In genomic region chr12:47574252-47575021, GRCh38 we compare ENCODE assay signal across 20 cellular contexts.
A peak's percentile ranks its signal among the peaks of the same experiment; 100 is the strongest.
DNase-seq lines count a peak whose midpoint lies in the region; ATAC-seq and TF ChIP-seq lines count a peak whose summit lies in the region.
"Had no signal": no experiment of that assay in that cellular context is flagged by ENCODE, and none has a peak within 500 bp of the region (broad histone marks: within the 10 kb centered on the region; RNA-seq: fewer than 3 reads in every experiment).

No MANE protein-coding gene starts in this region.

- H3K9me2 ChIP-seq in PC-9 (ENCODE audit: insufficient read depth): no peaks in the 10 kb centered on the region

- no peaks in the 10 kb centered on the region for H3K27me3 Mint-ChIP-seq in activated CD8-positive, alpha-beta T cell treated with anti-CD3 and anti-CD28 coated beads for 36 hours
- H3K27me3 Mint-ChIP-seq in activated CD8-positive, alpha-beta T cell treated with anti-CD3 and anti-CD28 coated beads, Interleukin-2, amount 10 ng/mL, durations not matched to agents 7 days and 5 days (ENCODE audit: low read depth): no peaks in the 10 kb centered on the region
- peaks cover 5% of the 10 kb centered on the region for H3K27me3 Mint-ChIP-seq in activated T-helper 17 cell treated with anti-CD3 and anti-CD28 coated beads, Interleukin-2, amount 50 U/mL, for 72 hours
- H3K27me3 Mint-ChIP-seq in stimulated activated naive B cell treated with anti-CD40 and anti-IgM and Interleukin-4, amounts not matched to agents 10 μg/mL and 1 μg/mL and 100 μg/mL, for 72 hours: peaks cover 22 to 23% of the 10 kb centered on the region in 2 donors

- intact Hi-C loops in activated CD8-positive, alpha-beta T cell treated with anti-CD3 and anti-CD28 coated beads for 36 hours (cut with micrococcal nuclease): no loop called here
- intact Hi-C loops in PC-9 (cut with micrococcal nuclease; ENCODE audit: unreplicated experiment): no loop called here

- POLR2A ChIA-PET in activated CD8-positive, alpha-beta T cell treated with anti-CD3 and anti-CD28 coated beads for 36 hours (lab: Charles Lee): interaction anchor here (0.6 to 1.0 kb wide), 2 partner anchors 19 to 75 kb away, joined by 3 to 4 read pairs; no protein-coding TSS in a partner anchor
- POLR2A ChIA-PET in activated CD8-positive, alpha-beta T cell treated with anti-CD3 and anti-CD28 coated beads, Interleukin-2, amount 10 ng/mL, durations not matched to agents 7 days and 5 days (lab: Charles Lee): interaction anchor here (0.5 kb wide), 1 partner anchor 555 kb away, joined by 3 read pairs; no protein-coding TSS in a partner anchor
- POLR2A ChIA-PET in PC-9 (lab: Charles Lee; ENCODE audit: unreplicated experiment): no interaction called here

- no peaks in the 10 kb centered on the region for H3K79me2 ChIP-seq in PC-9 (ENCODE audit: low read depth)

- H3K36me3 Mint-ChIP-seq in activated CD8-positive, alpha-beta T cell treated with anti-CD3 and anti-CD28 coated beads for 36 hours (ENCODE audit: low read depth): no peaks in the 10 kb centered on the region
- no peaks in the 10 kb centered on the region for H3K36me3 Mint-ChIP-seq in activated CD8-positive, alpha-beta T cell treated with anti-CD3 and anti-CD28 coated beads, Interleukin-2, amount 10 ng/mL, durations not matched to agents 7 days and 5 days (ENCODE audit: low read depth)
- H3K36me3 Mint-ChIP-seq in activated T-helper 17 cell treated with anti-CD3 and anti-CD28 coated beads, Interleukin-2, amount 50 U/mL, for 72 hours (ENCODE audit: low read depth): no peaks in the 10 kb centered on the region
- H3K36me3 Mint-ChIP-seq in stimulated activated naive B cell treated with anti-CD40 and anti-IgM and Interleukin-4, amounts not matched to agents 10 μg/mL and 1 μg/mL and 100 μg/mL, for 72 hours: no peaks in the 10 kb centered on the region
- H3K36me3 Mint-ChIP-seq: CD4-positive, alpha-beta memory T cell had no signal

- H3K4me1 Mint-ChIP-seq in activated CD8-positive, alpha-beta T cell treated with anti-CD3 and anti-CD28 coated beads for 36 hours (ENCODE audit: low read depth): peaks cover 31% of the 10 kb centered on the region
- H3K4me1 Mint-ChIP-seq in activated CD8-positive, alpha-beta T cell treated with anti-CD3 and anti-CD28 coated beads, Interleukin-2, amount 10 ng/mL, durations not matched to agents 7 days and 5 days (ENCODE audit: low read depth): peaks cover 2% of the 10 kb centered on the region
- peaks cover 14% of the 10 kb centered on the region for H3K4me1 Mint-ChIP-seq in activated T-helper 17 cell treated with anti-CD3 and anti-CD28 coated beads, Interleukin-2, amount 50 U/mL, for 72 hours
- peaks cover 3 to 10% of the 10 kb centered on the region in 2 donors for H3K4me1 Mint-ChIP-seq in stimulated activated naive B cell treated with anti-CD40 and anti-IgM and Interleukin-4, amounts not matched to agents 10 μg/mL and 1 μg/mL and 100 μg/mL, for 72 hours

- no peak overlapping the region for H2AFZ ChIP-seq in PC-9

- H3K9me3 ChIP-seq in PC-9 (ENCODE audit: insufficient read depth, low read depth): no peaks in the 10 kb centered on the region
- H3K9me3 ChIP-seq: BLaER1 had no signal

- no peaks in the 10 kb centered on the region for H3K9me3 Mint-ChIP-seq in activated CD8-positive, alpha-beta T cell treated with anti-CD3 and anti-CD28 coated beads for 36 hours
- peaks cover 4% of the 10 kb centered on the region for H3K9me3 Mint-ChIP-seq in activated CD8-positive, alpha-beta T cell treated with anti-CD3 and anti-CD28 coated beads, Interleukin-2, amount 10 ng/mL, durations not matched to agents 7 days and 5 days (ENCODE audit: insufficient read depth)
- no peaks in the 10 kb centered on the region for H3K9me3 Mint-ChIP-seq in activated T-helper 17 cell treated with anti-CD3 and anti-CD28 coated beads, Interleukin-2, amount 50 U/mL, for 72 hours
- H3K9me3 Mint-ChIP-seq in stimulated activated naive B cell treated with anti-CD40 and anti-IgM and Interleukin-4, amounts not matched to agents 10 μg/mL and 1 μg/mL and 100 μg/mL, for 72 hours: no peaks in the 10 kb centered on the region

- H3K27me3 ChIP-seq in GM06990 (replicated peaks; ENCODE audit: control insufficient read depth, insufficient read depth, low read length) (no peaks in the 10 kb centered on the region; the same call in 1 of the 2 replicates), PC-9 (ENCODE audit: insufficient read depth, low read depth) (no peaks in the 10 kb centered on the region)
- H3K27me3 ChIP-seq: BLaER1 had no signal

- no peak for DNase-seq in activated CD8-positive, alpha-beta T cell treated with anti-CD3 and anti-CD28 coated beads for 36 hours
- no peak for DNase-seq in activated CD8-positive, alpha-beta T cell treated with anti-CD3 and anti-CD28 coated beads, Interleukin-2, amount 10 ng/mL, durations not matched to agents 7 days and 5 days
- DNase-seq in GM06990 (ENCODE audit: extremely low read depth, insufficient read length) (peak; percentile 13), PC-9 (no peak)
- no peak for DNase-seq in stimulated activated naive B cell treated with anti-CD40 and anti-IgM and Interleukin-4, amounts not matched to agents 10 μg/mL and 1 μg/mL and 100 μg/mL, for 72 hours
- DNase-seq: CD4-positive, alpha-beta memory T cell; DMS153; H7; MV-4-11; NCI-H187; NCI-H2227 treated with DMSO at 0.1 percent for 48 hours; NCI-H510A treated with DMSO at 0.1 percent for 48 hours; NCI-H774; RPMI8226; SHP77 treated with DMSO at 0.1 percent for 48 hours had no signal

- no peak overlapping the region for H3K4me3 Mint-ChIP-seq in activated CD8-positive, alpha-beta T cell treated with anti-CD3 and anti-CD28 coated beads for 36 hours
- H3K4me3 Mint-ChIP-seq in activated CD8-positive, alpha-beta T cell treated with anti-CD3 and anti-CD28 coated beads, Interleukin-2, amount 10 ng/mL, durations not matched to agents 7 days and 5 days: no peak overlapping the region
- H3K4me3 Mint-ChIP-seq in activated T-helper 17 cell treated with anti-CD3 and anti-CD28 coated beads, Interleukin-2, amount 50 U/mL, for 72 hours: peak overlapping the region; percentile 0
- H3K4me3 Mint-ChIP-seq in stimulated activated naive B cell treated with anti-CD40 and anti-IgM and Interleukin-4, amounts not matched to agents 10 μg/mL and 1 μg/mL and 100 μg/mL, for 72 hours: no peak overlapping the region
- H3K4me3 Mint-ChIP-seq: CD4-positive, alpha-beta memory T cell had no signal

- peak; percentile 89 for ATAC-seq in activated CD8-positive, alpha-beta T cell treated with anti-CD3 and anti-CD28 coated beads for 36 hours
- no peak for ATAC-seq in activated CD8-positive, alpha-beta T cell treated with anti-CD3 and anti-CD28 coated beads, Interleukin-2, amount 10 ng/mL, durations not matched to agents 7 days and 5 days
- ATAC-seq in activated T-helper 17 cell treated with anti-CD3 and anti-CD28 coated beads, Interleukin-2, amount 50 U/mL, for 72 hours (replicated peaks): peak; percentile 96
- ATAC-seq in stimulated activated naive B cell treated with anti-CD40 and anti-IgM and Interleukin-4, amounts not matched to agents 10 μg/mL and 1 μg/mL and 100 μg/mL, for 72 hours (replicated peaks): peak; percentile 54 to 83
- ATAC-seq in GM18505 (IDR thresholded peaks at IDR 0.05; ENCODE audit: unreplicated experiment): no peak

- H4K20me1 ChIP-seq in PC-9 (ENCODE audit: insufficient read depth): no peaks in the 10 kb centered on the region
- H4K20me1 ChIP-seq: BLaER1 had no signal

- no peaks in the 10 kb centered on the region for H3K4me1 ChIP-seq in PC-9 (replicated peaks; ENCODE audit: insufficient read depth)
- H3K4me1 ChIP-seq: BLaER1 had no signal

- no peak overlapping the region for H3K4me3 ChIP-seq in GM06990 (replicated peaks; ENCODE audit: low read depth, low read length)
- H3K4me3 ChIP-seq in PC-9: no peak overlapping the region
- H3K4me3 ChIP-seq: BLaER1 had no signal

- H3K27ac ChIP-seq in PC-9: no peak overlapping the region
- H3K27ac ChIP-seq: BLaER1, HL-60, KMS-11 had no signal

- TF ChIP-seq POLR2A in GM18505 (IDR thresholded peaks at IDR 0.05; ENCODE audit: borderline replicate concordance, extremely low read depth, insufficient read depth, insufficient read length): no peak

- H3K36me3 ChIP-seq in GM06990 (ENCODE audit: control insufficient read depth, insufficient read depth, low read length) (no peaks in the 10 kb centered on the region), PC-9 (ENCODE audit: low read depth) (no peaks in the 10 kb centered on the region)
- H3K36me3 ChIP-seq: BLaER1 had no signal

- CTCF ChIA-PET in activated CD8-positive, alpha-beta T cell treated with anti-CD3 and anti-CD28 coated beads for 36 hours (lab: Charles Lee): interaction anchor here (1.9 kb wide), 1 partner anchor 63 kb away, joined by 6 read pairs; no protein-coding TSS in a partner anchor
- CTCF ChIA-PET in activated CD8-positive, alpha-beta T cell treated with anti-CD3 and anti-CD28 coated beads, Interleukin-2, amount 10 ng/mL, durations not matched to agents 7 days and 5 days (lab: Charles Lee): no interaction called here
- CTCF ChIA-PET in PC-9 (lab: Charles Lee): no interaction called here

- BruUV-seq in PC-9 (replicated peaks; lab: Mats Ljungman, UMichigan): no TSS peak

- TF ChIP-seq CTCF in activated CD8-positive, alpha-beta T cell treated with anti-CD3 and anti-CD28 coated beads for 36 hours (IDR thresholded peaks at IDR 0.05): no peak
- no peak for TF ChIP-seq CTCF in GM06990 (IDR thresholded peaks at IDR 0.05; ENCODE audit: insufficient read depth, low read length, poor library complexity, severe bottlenecking)
- no peak for TF ChIP-seq CTCF in PC-9 (conservative IDR thresholded peaks at IDR 0.05)

- peak overlapping the region; percentile 86 for H3K27ac Mint-ChIP-seq in activated CD8-positive, alpha-beta T cell treated with anti-CD3 and anti-CD28 coated beads for 36 hours
- H3K27ac Mint-ChIP-seq in activated CD8-positive, alpha-beta T cell treated with anti-CD3 and anti-CD28 coated beads, Interleukin-2, amount 10 ng/mL, durations not matched to agents 7 days and 5 days: no peak overlapping the region
- peak overlapping the region; percentile 69 for H3K27ac Mint-ChIP-seq in activated T-helper 17 cell treated with anti-CD3 and anti-CD28 coated beads, Interleukin-2, amount 50 U/mL, for 72 hours
- no peak overlapping the region for H3K27ac Mint-ChIP-seq in stimulated activated naive B cell treated with anti-CD40 and anti-IgM and Interleukin-4, amounts not matched to agents 10 μg/mL and 1 μg/mL and 100 μg/mL, for 72 hours
- H3K27ac Mint-ChIP-seq: CD4-positive, alpha-beta memory T cell had no signal

- no peaks in the 10 kb centered on the region for H3F3A ChIP-seq in PC-9 (ENCODE audit: insufficient read depth, low read depth)

- no peak overlapping the region for H3K4me2 ChIP-seq in PC-9
- H3K4me2 ChIP-seq: BLaER1, KMS-11 had no signal

Comparison
In these comparisons a context has a peak if more than half of its experiments do, and no peak if none do; other contexts are left out.
1. ATAC-seq: peak in activated CD8-positive, alpha-beta T cell treated with anti-CD3 and anti-CD28 coated beads for 36 hours (single experiment), activated T-helper 17 cell treated with anti-CD3 and anti-CD28 coated beads, Interleukin-2, amount 50 U/mL, for 72 hours (single experiment) and stimulated activated naive B cell treated with anti-CD40 and anti-IgM and Interleukin-4, amounts not matched to agents 10 μg/mL and 1 μg/mL and 100 μg/mL, for 72 hours (2 of 2); none in activated CD8-positive, alpha-beta T cell treated with anti-CD3 and anti-CD28 coated beads, Interleukin-2, amount 10 ng/mL, durations not matched to agents 7 days and 5 days (single experiment) and GM18505 (single experiment).
2. H3K27ac Mint-ChIP-seq: peak in activated CD8-positive, alpha-beta T cell treated with anti-CD3 and anti-CD28 coated beads for 36 hours (single experiment) and activated T-helper 17 cell treated with anti-CD3 and anti-CD28 coated beads, Interleukin-2, amount 50 U/mL, for 72 hours (single experiment); none in activated CD8-positive, alpha-beta T cell treated with anti-CD3 and anti-CD28 coated beads, Interleukin-2, amount 10 ng/mL, durations not matched to agents 7 days and 5 days (single experiment) and stimulated activated naive B cell treated with anti-CD40 and anti-IgM and Interleukin-4, amounts not matched to agents 10 μg/mL and 1 μg/mL and 100 μg/mL, for 72 hours (single experiment).